ENCODE assay signal across 1 cellular context in genomic region chr2:204177977-204178522, GRCh38.
TF ChIP-seq lines count a peak whose summit lies in the region.

No MANE protein-coding gene starts in this region.

TF ChIP-seq in H1, 55 proteins besides CTCF, POLR2A, EP300 and RAD21 (continued from another document):
- TF ChIP-seq SUZ12 (IDR thresholded peaks at IDR 0.05; ENCODE audit: low read length) (no peak), CTBP2 (IDR thresholded peaks at IDR 0.05; ENCODE audit: borderline replicate concordance, insufficient read depth, insufficient read length, low read length) (no peak), BACH1 (IDR thresholded peaks at IDR 0.05; ENCODE audit: low read length) (no peak), YY1 (IDR thresholded peaks at IDR 0.05; ENCODE audit: low read depth, low read length) (no peak), TAF7 (optimal IDR thresholded peaks at IDR 0.05; ENCODE audit: borderline replicate concordance, low read depth, low read length) (no peak), TBP (IDR thresholded peaks at IDR 0.05; ENCODE audit: low read depth, low read length) (no peak), PHF8 (conservative IDR thresholded peaks at IDR 0.05; ENCODE audit: low read depth, low read length) (no peak), E2F6 (IDR thresholded peaks at IDR 0.05) (no peak), ZNF274 (IDR thresholded peaks at IDR 0.05; ENCODE audit: borderline replicate concordance, extremely low read depth, low read length) (no peak), GTF2F1 (IDR thresholded peaks at IDR 0.05; ENCODE audit: borderline replicate concordance, low read depth, low read length) (no peak), SIX5 (IDR thresholded peaks at IDR 0.05; ENCODE audit: low read depth, low read length) (no peak), CREB1 (IDR thresholded peaks at IDR 0.05) (no peak), NRF1 (IDR thresholded peaks at IDR 0.05; ENCODE audit: low read depth, low read length) (no peak), RFX5 (IDR thresholded peaks at IDR 0.05; ENCODE audit: borderline replicate concordance, low read depth, low read length) (no peak), NANOG (IDR thresholded peaks at IDR 0.05; ENCODE audit: insufficient read depth, low read depth, low read length, poor library complexity, severe bottlenecking) (no peak), SIN3A (conservative IDR thresholded peaks at IDR 0.05 in 1 of 2, IDR thresholded peaks at IDR 0.05 in 1 of 2; ENCODE audit: low read depth in 1 of 2, low read length in 2 of 2) (no peak), SP4 (IDR thresholded peaks at IDR 0.05; ENCODE audit: low read length) (no peak), SP1 (IDR thresholded peaks at IDR 0.05; ENCODE audit: low read depth, low read length) (no peak)
TF ChIP-seq in H1: peak in this region for 0.
